Comparison of ENCODE assay signal across 18 cellular contexts in the genomic region with DNA sequence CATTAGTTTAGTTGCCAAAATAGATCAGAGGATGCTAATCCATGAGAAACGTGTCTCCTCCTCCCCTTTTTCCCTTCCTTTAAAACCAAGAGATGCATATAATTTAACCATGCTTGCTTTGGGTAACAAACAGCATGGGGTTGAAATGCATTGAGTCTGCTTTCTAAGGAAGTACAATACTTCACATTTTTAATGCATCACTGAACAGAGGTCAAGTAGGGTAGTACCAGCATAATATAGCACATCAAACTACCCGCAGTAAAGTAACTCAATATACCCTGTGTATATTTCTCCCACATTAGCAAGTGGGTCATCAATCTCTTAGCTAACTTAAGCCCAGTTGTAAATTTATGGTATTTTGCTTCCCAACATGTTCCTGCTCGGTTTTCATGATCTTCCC.
DNase-seq lines count a peak whose midpoint lies in the region; ATAC-seq and TF ChIP-seq lines count a peak whose summit lies in the region.
"Had no signal": no experiment of that assay in that cellular context is flagged by ENCODE, and none has a peak within 500 bp of the region (broad histone marks: within the 10 kb centered on the region; RNA-seq: fewer than 3 reads in every experiment).

No MANE protein-coding gene starts in this region.

- no peak for TF ChIP-seq CTCF in A673 (conservative IDR thresholded peaks at IDR 0.05; ENCODE audit: low read depth, low read length)

- H3K4me1 Mint-ChIP-seq in stimulated activated naive CD8-positive, alpha-beta T cell treated with anti-CD3 and anti-CD28 coated beads, Interleukin-15, amount 100 ng/mL, for 72 hours, result no peaks in the 10 kb centered on the region
- H3K4me1 Mint-ChIP-seq: CD8-positive, alpha-beta memory T cell had no signal

- no peaks in the 10 kb centered on the region for H3K27me3 Mint-ChIP-seq in stimulated activated naive CD8-positive, alpha-beta T cell treated with anti-CD3 and anti-CD28 coated beads, Interleukin-15, amount 100 ng/mL, for 72 hours
- H3K27me3 Mint-ChIP-seq: CD8-positive, alpha-beta memory T cell; natural killer cell treated with Interleukin-12 subunit alpha and Interleukin-12 subunit beta and Interleukin-15 and Interleukin-18, amount 100 ng/mL, for 72 hours; stimulated activated naive CD8-positive, alpha-beta T cell treated with anti-CD3 and anti-CD28 coated beads, Interleukin-15, Interleukin-2, amounts not matched to agents 100 ng/mL and 50 ng/mL, for 24 hours had no signal

- no peaks in the 10 kb centered on the region for H3K9me3 ChIP-seq in A673 (ENCODE audit: low read depth, low read length, poor library complexity, severe bottlenecking)
- H3K9me3 ChIP-seq: heart right ventricle, right atrium auricular region had no signal

- CTCF ChIA-PET in A673 (lab: Charles Lee) (no interaction called here), HEK293T (lab: Yijun Ruan, JAX) (no interaction called here)

- no peaks in the 10 kb centered on the region for H3K9me3 Mint-ChIP-seq in stimulated activated naive CD8-positive, alpha-beta T cell treated with anti-CD3 and anti-CD28 coated beads, Interleukin-15, amount 100 ng/mL, for 72 hours
- H3K9me3 Mint-ChIP-seq: activated T-helper 2 cell treated with anti-CD3 and anti-CD28 coated beads, Interferon-gamma antibody, Interleukin-2, Interleukin-4, amounts not matched to agents 10 μg/mL and 5 μg/mL and 100 μg/mL, durations not matched to agents 14 hours and 24 hours and 36 hours had no signal

- no peak for ATAC-seq in GM21576 (IDR thresholded peaks at IDR 0.05; ENCODE audit: unreplicated experiment)
- no peak for ATAC-seq in stimulated activated naive CD8-positive, alpha-beta T cell treated with anti-CD3 and anti-CD28 coated beads, Interleukin-15, amount 100 ng/mL, for 72 hours
- ATAC-seq: heart right ventricle; natural killer cell treated with Interleukin-12 subunit alpha and Interleukin-12 subunit beta and Interleukin-15 and Interleukin-18, amount 100 ng/mL, for 72 hours had no signal

- POLR2A ChIA-PET in A673 (lab: Charles Lee; ENCODE audit: low non-redundant PET), result no interaction called here
- POLR2A ChIA-PET in HEK293T (lab: Yijun Ruan, JAX), result no interaction called here

- H3K4me3 ChIP-seq in A673 (ENCODE audit: low read depth, low read length, poor library complexity, severe bottlenecking), result no peak overlapping the region
- H3K4me3 ChIP-seq: heart right ventricle, right atrium auricular region had no signal

- H3K27ac ChIP-seq in A673 (ENCODE audit: low read depth, low read length, poor library complexity, severe bottlenecking), result no peak overlapping the region
- H3K27ac ChIP-seq: heart right ventricle, right atrium auricular region had no signal

- H3K4me3 Mint-ChIP-seq in stimulated activated naive CD8-positive, alpha-beta T cell treated with anti-CD3 and anti-CD28 coated beads, Interleukin-15, amount 100 ng/mL, for 72 hours, result no peak overlapping the region
- H3K4me3 Mint-ChIP-seq: CD8-positive, alpha-beta memory T cell; natural killer cell treated with Interleukin-12 subunit alpha and Interleukin-12 subunit beta and Interleukin-15 and Interleukin-18, amount 100 ng/mL, for 72 hours; stimulated activated naive CD8-positive, alpha-beta T cell treated with anti-CD3 and anti-CD28 coated beads, Interleukin-15, Interleukin-2, amounts not matched to agents 100 ng/mL and 50 ng/mL, for 24 hours had no signal

- no TSS peak for BruUV-seq in A673 (replicated peaks; lab: Mats Ljungman, UMichigan)

- intact Hi-C loops in A673 (cut with micrococcal nuclease; ENCODE audit: unreplicated experiment), result no loop called here

- no peak overlapping the region for H3K27ac Mint-ChIP-seq in stimulated activated naive CD8-positive, alpha-beta T cell treated with anti-CD3 and anti-CD28 coated beads, Interleukin-15, amount 100 ng/mL, for 72 hours
- H3K27ac Mint-ChIP-seq: activated T-helper 2 cell treated with anti-CD3 and anti-CD28 coated beads, Interferon-gamma antibody, Interleukin-2, Interleukin-4, amounts not matched to agents 10 μg/mL and 5 μg/mL and 100 μg/mL, durations not matched to agents 14 hours and 24 hours and 36 hours; CD8-positive, alpha-beta memory T cell; natural killer cell treated with Interleukin-12 subunit alpha and Interleukin-12 subunit beta and Interleukin-15 and Interleukin-18, amount 100 ng/mL, for 72 hours; stimulated activated naive CD8-positive, alpha-beta T cell treated with anti-CD3 and anti-CD28 coated beads, Interleukin-15, Interleukin-2, amounts not matched to agents 100 ng/mL and 50 ng/mL, for 24 hours had no signal

- H3K27me3 ChIP-seq in A673 (replicated peaks; ENCODE audit: insufficient read depth, low read depth, low read length, poor library complexity), result no peaks in the 10 kb centered on the region
- H3K27me3 ChIP-seq: heart right ventricle, right atrium auricular region had no signal

- peaks cover 15% of the 10 kb centered on the region for H3K4me1 ChIP-seq in A673 (ENCODE audit: insufficient read depth, low read length, poor library complexity, severe bottlenecking)

- H3K36me3 ChIP-seq in A673 (ENCODE audit: insufficient read depth, low read length, poor library complexity, severe bottlenecking), result no peaks in the 10 kb centered on the region
- H3K36me3 ChIP-seq: heart right ventricle, right atrium auricular region had no signal

- DNase-seq in A673 (ENCODE audit: low spot score) (peak; percentile 65), HEK293T (ENCODE audit: extremely low spot score) (peak; percentile 60), NCI-H526 (lab: John Stamatoyannopoulos, UW) (peak; percentile 22 to 25), left kidney (ENCODE audit: low read depth, low spot score) (peak; percentile 87), SIG-M5 (lab: John Stamatoyannopoulos, UW) (no peak), inferior parietal cortex (ENCODE audit: extremely low spot score) (no peak)
- DNase-seq in stimulated activated naive CD8-positive, alpha-beta T cell treated with anti-CD3 and anti-CD28 coated beads, Interleukin-15, amount 100 ng/mL, for 72 hours, result no peak
- DNase-seq: activated CD4-positive, CD25-positive, alpha-beta regulatory T cell treated with anti-CD3 and anti-CD28 coated beads, Interleukin-2, amount 50 U/mL, for 72 hours; CD8-positive, alpha-beta memory T cell; GF-D8; heart right ventricle; islet precursor cell; T-helper 9 cell had no signal

TF ChIP-seq in HEK293T, 16 proteins besides CTCF, POLR2A, EP300 and RAD21:
- TF ChIP-seq FOXK2 (IDR thresholded peaks at IDR 0.05), result peak; percentile 47; the same call in 1 of the 2 replicates
- TF ChIP-seq L3MBTL2 (conservative IDR thresholded peaks at IDR 0.05), result no peak
- TF ChIP-seq SUZ12 (IDR thresholded peaks at IDR 0.05), result no peak
- TF ChIP-seq NFRKB (IDR thresholded peaks at IDR 0.05), result no peak
- peak; percentile 97 for TF ChIP-seq CTBP1 (IDR thresholded peaks at IDR 0.05; ENCODE audit: borderline replicate concordance)
- TF ChIP-seq ELF4 (IDR thresholded peaks at IDR 0.05), result no peak
- TF ChIP-seq, protein P1, sequence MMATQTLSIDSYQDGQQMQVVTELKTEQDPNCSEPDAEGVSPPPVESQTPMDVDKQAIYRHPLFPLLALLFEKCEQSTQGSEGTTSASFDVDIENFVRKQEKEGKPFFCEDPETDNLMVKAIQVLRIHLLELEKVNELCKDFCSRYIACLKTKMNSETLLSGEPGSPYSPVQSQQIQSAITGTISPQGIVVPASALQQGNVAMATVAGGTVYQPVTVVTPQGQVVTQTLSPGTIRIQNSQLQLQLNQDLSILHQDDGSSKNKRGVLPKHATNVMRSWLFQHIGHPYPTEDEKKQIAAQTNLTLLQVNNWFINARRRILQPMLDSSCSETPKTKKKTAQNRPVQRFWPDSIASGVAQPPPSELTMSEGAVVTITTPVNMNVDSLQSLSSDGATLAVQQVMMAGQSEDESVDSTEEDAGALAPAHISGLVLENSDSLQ (IDR thresholded peaks at IDR 0.05), result peak; percentile 92
- no peak for TF ChIP-seq FOXM1 (IDR thresholded peaks at IDR 0.05; ENCODE audit: borderline replicate concordance)
- TF ChIP-seq FOXA1 (IDR thresholded peaks at IDR 0.05), result 0 out of 2 replicates have a peak, but pooled peaks have one; percentile 36
- TF ChIP-seq TARDBP (IDR thresholded peaks at IDR 0.05), result no peak
- no peak for TF ChIP-seq SP1 (IDR thresholded peaks at IDR 0.05)
- peak; percentile 74 for TF ChIP-seq ARNT (IDR thresholded peaks at IDR 0.05)

Comparison
In these comparisons a context has a peak if more than half of its experiments do, and no peak if none do; other contexts are left out.
1. DNase-seq: peak in A673 (single experiment), HEK293T (single experiment), NCI-H526 (2 of 2) and left kidney (single experiment); none in stimulated activated naive CD8-positive, alpha-beta T cell treated with anti-CD3 and anti-CD28 coated beads, Interleukin-15, amount 100 ng/mL, for 72 hours (0 of 2), SIG-M5 (single experiment) and inferior parietal cortex (single experiment).